Comparison of ENCODE assay signal across 16 cellular contexts in the genomic region with DNA sequence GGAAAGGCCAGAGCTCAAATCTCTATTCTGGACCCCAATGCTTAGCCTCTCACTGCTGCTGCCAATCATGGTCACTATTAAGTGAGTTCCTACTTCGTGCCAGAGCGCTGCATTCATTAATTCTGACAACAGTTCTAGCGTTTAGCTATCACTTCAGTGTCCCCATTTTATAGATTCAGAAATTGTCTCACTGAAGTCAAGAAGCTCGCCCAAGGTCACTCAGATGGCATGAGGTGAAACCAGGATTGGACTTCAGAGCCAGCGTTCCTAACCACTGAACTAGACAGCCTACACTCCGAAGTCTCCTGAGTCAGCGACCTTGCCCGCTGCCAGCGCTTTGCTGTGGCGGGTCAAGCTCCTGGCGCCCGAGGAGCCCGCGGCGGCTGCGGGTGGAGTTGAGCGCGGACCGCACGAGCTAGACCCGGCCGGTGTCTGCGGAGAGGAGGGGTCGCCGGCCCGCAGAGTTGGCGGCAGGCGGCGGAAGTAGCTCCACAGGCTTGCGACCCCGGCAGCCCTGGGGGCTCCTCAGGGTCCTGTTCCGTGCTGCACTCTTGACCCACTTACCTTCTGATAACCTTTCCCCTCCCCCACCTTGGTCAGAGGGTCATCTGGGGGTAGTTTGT. TPM values are rescaled to one million over a fixed set of nuclear protein-coding genes. Genes with fewer than 3 reads are reported as not detected.
DNase-seq lines count a peak whose midpoint lies in the region; ATAC-seq and TF ChIP-seq lines count a peak whose summit lies in the region.
"Had no signal": no experiment of that assay in that cellular context is flagged by ENCODE, and none has a peak within 500 bp of the region (broad histone marks: within the 10 kb centered on the region; RNA-seq: fewer than 3 reads in every experiment).

No MANE protein-coding gene starts in this region.

- ATAC-seq in memory B cell (ENCODE audit: low read depth) (no peak), GM18870 (IDR thresholded peaks at IDR 0.05; ENCODE audit: unreplicated experiment) (no peak)
- ATAC-seq: activated CD8-positive, alpha-beta memory T cell treated with anti-CD3 and anti-CD28 coated beads, Interleukin-2, amount 10 ng/mL, durations not matched to agents 7 days and 5 days had no signal

- peaks cover 50% of the 10 kb centered on the region for H3K27me3 Mint-ChIP-seq in activated naive CD4-positive, alpha-beta T cell treated with anti-CD3 and anti-CD28 coated beads, Interleukin-2, amount 50 U/mL, for 24 hours
- H3K27me3 Mint-ChIP-seq in activated naive CD4-positive, alpha-beta T cell treated with anti-CD3 and anti-CD28 coated beads, Interleukin-2, amount 10 ng/mL, durations not matched to agents 7 days and 5 days = peaks cover 54% of the 10 kb centered on the region
- H3K27me3 Mint-ChIP-seq in memory B cell = peaks cover 29% of the 10 kb centered on the region

- peak overlapping the region in 50 of 59 donors; percentile 12 to 92 (median 80) for H3K27ac ChIP-seq in dorsolateral prefrontal cortex
- H3K27ac ChIP-seq in suprapubic skin = no peak overlapping the region
- H3K27ac ChIP-seq: HL-60 had no signal

- H3K4me3 ChIP-seq in dorsolateral prefrontal cortex (peak overlapping the region; percentile 13 to 79 (median 66)), suprapubic skin (peak overlapping the region; percentile 51), BE2C (ENCODE audit: low read depth, low read length) (no peak overlapping the region)

- no peaks in the 10 kb centered on the region for H3K36me3 ChIP-seq in suprapubic skin
- H3K36me3 ChIP-seq in BE2C = no peaks in the 10 kb centered on the region

- no peak for TF ChIP-seq CTCF in dorsolateral prefrontal cortex (IDR thresholded peaks at IDR 0.05 in 54 of 56, conservative IDR thresholded peaks at IDR 0.05 in 2 of 56; ENCODE audit: low read depth in 1 of 56, partially characterized antibody in 56 of 56)
- no peak for TF ChIP-seq CTCF in suprapubic skin (IDR thresholded peaks at IDR 0.05)
- no peak for TF ChIP-seq CTCF in BE2C (IDR thresholded peaks at IDR 0.05; ENCODE audit: low read depth, low read length)

- H3K9me3 ChIP-seq in suprapubic skin (no peaks in the 10 kb centered on the region), BE2C (no peaks in the 10 kb centered on the region)

- DNase-seq in activated naive CD4-positive, alpha-beta T cell treated with anti-CD3 and anti-CD28 coated beads, Interleukin-2, amount 10 ng/mL, durations not matched to agents 7 days and 5 days = no peak
- DNase-seq in dorsolateral prefrontal cortex = no peak
- DNase-seq in memory B cell (ENCODE audit: low spot score in 2 of 2) = no peak
- no peak for DNase-seq in suprapubic skin (ENCODE audit: low spot score in 2 of 2)
- no peak for DNase-seq in BE2C
- no peak for DNase-seq in mucosa of gallbladder (ENCODE audit: low spot score)
- DNase-seq: activated CD8-positive, alpha-beta memory T cell treated with anti-CD3 and anti-CD28 coated beads, Interleukin-2, amount 10 ng/mL, durations not matched to agents 7 days and 5 days; NCI-H1048; NK-92 treated with Interleukin-12 subunit alpha and Interleukin-12 subunit beta, amount 100 ng/mL, for 24 hours; stimulated activated CD4-positive, alpha-beta T cell treated with anti-CD3 and anti-CD28 coated beads, Interleukin-2, amount 100 ng/mL, for 48 hours had no signal

- H3K27ac Mint-ChIP-seq in activated naive CD4-positive, alpha-beta T cell treated with anti-CD3 and anti-CD28 coated beads, Interleukin-2, amount 50 U/mL, for 24 hours = no peak overlapping the region
- no peak overlapping the region for H3K27ac Mint-ChIP-seq in activated naive CD4-positive, alpha-beta T cell treated with anti-CD3 and anti-CD28 coated beads, Interleukin-2, amount 10 ng/mL, durations not matched to agents 7 days and 5 days
- H3K27ac Mint-ChIP-seq in memory B cell = no peak overlapping the region
- H3K27ac Mint-ChIP-seq: activated CD8-positive, alpha-beta memory T cell treated with anti-CD3 and anti-CD28 coated beads, Interleukin-2, amount 10 ng/mL, durations not matched to agents 7 days and 5 days had no signal

- H3K36me3 Mint-ChIP-seq in activated naive CD4-positive, alpha-beta T cell treated with anti-CD3 and anti-CD28 coated beads, Interleukin-2, amount 50 U/mL, for 24 hours = peaks cover 1% of the 10 kb centered on the region
- no peaks in the 10 kb centered on the region for H3K36me3 Mint-ChIP-seq in activated naive CD4-positive, alpha-beta T cell treated with anti-CD3 and anti-CD28 coated beads, Interleukin-2, amount 10 ng/mL, durations not matched to agents 7 days and 5 days
- H3K36me3 Mint-ChIP-seq in memory B cell = no peaks in the 10 kb centered on the region

- peaks cover 6% of the 10 kb centered on the region for H3K9me3 Mint-ChIP-seq in activated naive CD4-positive, alpha-beta T cell treated with anti-CD3 and anti-CD28 coated beads, Interleukin-2, amount 50 U/mL, for 24 hours
- peaks cover 2% of the 10 kb centered on the region for H3K9me3 Mint-ChIP-seq in activated naive CD4-positive, alpha-beta T cell treated with anti-CD3 and anti-CD28 coated beads, Interleukin-2, amount 10 ng/mL, durations not matched to agents 7 days and 5 days
- H3K9me3 Mint-ChIP-seq in memory B cell = no peaks in the 10 kb centered on the region

- peak overlapping the region; percentile 15 for H3K4me3 Mint-ChIP-seq in activated naive CD4-positive, alpha-beta T cell treated with anti-CD3 and anti-CD28 coated beads, Interleukin-2, amount 50 U/mL, for 24 hours
- no peak overlapping the region for H3K4me3 Mint-ChIP-seq in activated naive CD4-positive, alpha-beta T cell treated with anti-CD3 and anti-CD28 coated beads, Interleukin-2, amount 10 ng/mL, durations not matched to agents 7 days and 5 days
- peak overlapping the region; percentile 17 for H3K4me3 Mint-ChIP-seq in memory B cell
- H3K4me3 Mint-ChIP-seq: activated CD8-positive, alpha-beta memory T cell treated with anti-CD3 and anti-CD28 coated beads, Interleukin-2, amount 10 ng/mL, durations not matched to agents 7 days and 5 days had no signal

- WGBS in suprapubic skin = 0% methylated on average over 12 of the region's 32 CpGs

- CTCF ChIA-PET in activated naive CD4-positive, alpha-beta T cell treated with anti-CD3 and anti-CD28 coated beads, Interleukin-2, amount 10 ng/mL, durations not matched to agents 7 days and 5 days (lab: Charles Lee) = no interaction called here

- TF ChIP-seq EP300 in suprapubic skin (IDR thresholded peaks at IDR 0.05) = no peak

- H3K4me1 Mint-ChIP-seq in activated naive CD4-positive, alpha-beta T cell treated with anti-CD3 and anti-CD28 coated beads, Interleukin-2, amount 50 U/mL, for 24 hours = peaks cover 16% of the 10 kb centered on the region
- H3K4me1 Mint-ChIP-seq in activated naive CD4-positive, alpha-beta T cell treated with anti-CD3 and anti-CD28 coated beads, Interleukin-2, amount 10 ng/mL, durations not matched to agents 7 days and 5 days = peaks cover 16% of the 10 kb centered on the region
- peaks cover 5% of the 10 kb centered on the region for H3K4me1 Mint-ChIP-seq in memory B cell

- intact Hi-C loops in dorsolateral prefrontal cortex (cut with DNase I) = loop anchor here (5.0 to 10.0 kb wide), 6 partner anchors 244 to 1859 kb away; partner anchors contain the start of gene GABRA1 (in 1 of the 2)

- H3K27me3 ChIP-seq in dorsolateral prefrontal cortex (peaks cover 0 to 33% (median 0%) of the 10 kb centered on the region in 45 donors), suprapubic skin (peaks cover 52% of the 10 kb centered on the region), BE2C (peaks cover 28% of the 10 kb centered on the region)

- TF ChIP-seq POLR2A in suprapubic skin (IDR thresholded peaks at IDR 0.05) = no peak

- H3K4me1 ChIP-seq in suprapubic skin (peaks cover 35% of the 10 kb centered on the region), BE2C (no peaks in the 10 kb centered on the region)

RNA-seq across cellular contexts. Expression of gene GABRB2, which starts 2.1 kb away (rescaled TPM):
- 100 to 1,000 TPM in 115 of 120 experiments, 10 to 100 TPM in 5; 52.8 to 305 (median 205) TPM for total RNA-seq in dorsolateral prefrontal cortex
- total RNA-seq in suprapubic skin = 1 to 10 TPM in 1 of 4 donors, under 1 TPM in 2, not detected in 1; 0.11 to 1.6 (median 0.24) TPM
- polyA plus RNA-seq in BE2C (2012; ENCODE audit: insufficient read depth, insufficient read length, low read depth) = not detected
- 0.72 TPM for total RNA-seq in mucosa of gallbladder
- total RNA-seq: activated CD8-positive, alpha-beta memory T cell treated with anti-CD3 and anti-CD28 coated beads, Interleukin-2, amount 10 ng/mL, durations not matched to agents 7 days and 5 days; bronchial epithelial cell; T-helper 2 cell treated with Interferon-gamma antibody and Interleukin-4, amounts not matched to agents 100 ng/mL and 5 ng/mL, for 36 hours had no signal
- polyA plus RNA-seq: AG04450 had no signal

Comparison
In these comparisons a context has a peak if more than half of its experiments do, and no peak if none do; other contexts are left out.
1. RNA of gene GABRB2, which starts 2.1 kb away (total RNA-seq): 52.8 to 305 TPM in dorsolateral prefrontal cortex; 0.72 TPM in mucosa of gallbladder (single experiment) and 0.11 to 1.6 TPM in suprapubic skin; every median in the first group is over 10 times any median in the second.